ENCODE assay signal across 13 cellular contexts in genomic region chr4:95204873-95205272, GRCh38.
A peak's percentile ranks its signal among the peaks of the same experiment; 100 is the strongest.
DNase-seq lines count a peak whose midpoint lies in the region; ATAC-seq and TF ChIP-seq lines count a peak whose summit lies in the region.
"Had no signal": no experiment of that assay in that cellular context is flagged by ENCODE, and none has a peak within 500 bp of the region (broad histone marks: within the 10 kb centered on the region; RNA-seq: fewer than 3 reads in every experiment).

No MANE protein-coding gene starts in this region.

- H3K4me2 ChIP-seq in osteoblast (ENCODE audit: insufficient read depth, low read length): no peak overlapping the region

- no peak overlapping the region for H3K4me3 ChIP-seq in osteoblast (ENCODE audit: insufficient read depth, low read length)
- H3K4me3 ChIP-seq: SK-N-MC had no signal

- DNase-seq in DMS53 (lab: John Stamatoyannopoulos, UW): peak; percentile 57
- no peak for DNase-seq in DMS53 treated with DMSO at 0.1 percent for 48 hours (lab: John Stamatoyannopoulos, UW; ENCODE audit: unreplicated experiment)
- peak; percentile 1 for DNase-seq in M059J (ENCODE audit: low read depth)
- peak in 6 of 61 donors; percentile 5 to 31 (median 16) for DNase-seq in caudate nucleus (lab: John Stamatoyannopoulos, UW)
- no peak for DNase-seq in osteoblast (ENCODE audit: insufficient read length, low spot score, missing footprints)
- no peak for DNase-seq in NCI-H1092 (lab: John Stamatoyannopoulos, UW)
- no peak for DNase-seq in AG08395 (ENCODE audit: low spot score)
- DNase-seq: amniotic stem cell; left ventricle myocardium superior; stimulated activated CD4-positive, alpha-beta T cell treated with anti-CD3 and anti-CD28 coated beads, Interleukin-4, amount 100 ng/mL, for 4 hours had no signal

- no peaks in the 10 kb centered on the region for H3K4me1 ChIP-seq in osteoblast (ENCODE audit: insufficient read depth, low read length)

- H4K20me1 ChIP-seq in osteoblast (ENCODE audit: insufficient read depth, low read length): no peaks in the 10 kb centered on the region

- H3K9me3 ChIP-seq in osteoblast (ENCODE audit: low read depth, low read length): no peaks in the 10 kb centered on the region

- no peaks in the 10 kb centered on the region for H3K79me2 ChIP-seq in osteoblast (ENCODE audit: insufficient read depth, low read length)

- no peaks in the 10 kb centered on the region for H3K27me3 ChIP-seq in osteoblast (ENCODE audit: insufficient read depth, low read length)

- no peak for ATAC-seq in HG03460 (IDR thresholded peaks at IDR 0.05; ENCODE audit: unreplicated experiment)
- ATAC-seq: esophagus mucosa had no signal

- TF ChIP-seq CTCF in osteoblast (IDR thresholded peaks at IDR 0.05; ENCODE audit: extremely low read depth, low read depth, low read length): peak; percentile 30

- no peaks in the 10 kb centered on the region for H3K36me3 ChIP-seq in osteoblast (ENCODE audit: insufficient read depth, low read length)

- no peak overlapping the region for H2AFZ ChIP-seq in osteoblast (ENCODE audit: low read length)

- H3K27ac ChIP-seq in caudate nucleus (ENCODE audit: low read depth, low read length): peak overlapping the region; percentile 22
- H3K27ac ChIP-seq in osteoblast (ENCODE audit: low read depth, low read length): no peak overlapping the region
- H3K27ac ChIP-seq: SK-N-MC had no signal

Comparison
In these comparisons a context has a peak if more than half of its experiments do, and no peak if none do; other contexts are left out.
1. DNase-seq: peak in DMS53 (single experiment) and M059J (single experiment); none in DMS53 treated with DMSO at 0.1 percent for 48 hours (single experiment), osteoblast (single experiment), NCI-H1092 (single experiment) and AG08395 (single experiment).